ENCODE assay signal across 10 cellular contexts in the genomic region with DNA sequence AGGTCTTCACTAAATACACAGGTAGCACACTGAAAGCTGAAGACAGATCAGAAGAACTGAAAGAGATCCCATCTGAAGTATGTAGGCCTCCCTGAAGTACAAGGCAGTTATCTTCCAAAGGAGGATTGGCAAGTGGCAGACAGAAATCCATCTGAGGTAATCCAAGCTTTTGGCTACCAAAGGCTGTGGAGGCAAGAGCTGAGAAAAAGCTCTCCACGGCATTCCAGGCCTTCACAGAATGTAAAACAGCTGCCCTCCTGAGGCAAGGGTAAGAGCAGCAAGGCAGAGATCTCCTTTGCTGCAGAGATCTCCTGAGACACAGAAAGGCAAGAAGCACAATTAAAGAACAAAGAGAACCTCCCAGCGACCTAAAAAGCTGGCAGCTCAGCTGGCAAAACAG.
"Had no signal": no experiment of that assay in that cellular context is flagged by ENCODE, and none has a peak within 500 bp of the region (broad histone marks: within the 10 kb centered on the region; RNA-seq: fewer than 3 reads in every experiment).

No MANE protein-coding gene starts in this region.

- H3K27me3 ChIP-seq: esophagus muscularis mucosa had no signal

- H3K4me3 ChIP-seq: esophagus muscularis mucosa, mucosa of descending colon had no signal

- H3K9me3 ChIP-seq: esophagus muscularis mucosa, mucosa of descending colon had no signal

- FAIRE-seq: bronchial epithelial cell, islet of Langerhans had no signal

- ATAC-seq: mucosa of descending colon; natural killer cell treated with Interleukin-12 subunit alpha and Interleukin-12 subunit beta and Interleukin-15 and Interleukin-18, amount 100 ng/mL, for 72 hours had no signal

- H3K27ac ChIP-seq: esophagus muscularis mucosa had no signal

- DNase-seq: activated CD4-positive, alpha-beta memory T cell treated with anti-CD3 and anti-CD28 coated beads, Interleukin-2, amount 10 ng/mL, durations not matched to agents 7 days and 5 days; activated naive CD4-positive, alpha-beta T cell; aorta; foreskin melanocyte; mucosa of descending colon; stimulated activated naive CD4-positive, alpha-beta T cell treated with Interleukin-2 at 50 U/mL for 16 hours had no signal
